8 cellular contexts compared by ENCODE assay signal in the genomic region with DNA sequence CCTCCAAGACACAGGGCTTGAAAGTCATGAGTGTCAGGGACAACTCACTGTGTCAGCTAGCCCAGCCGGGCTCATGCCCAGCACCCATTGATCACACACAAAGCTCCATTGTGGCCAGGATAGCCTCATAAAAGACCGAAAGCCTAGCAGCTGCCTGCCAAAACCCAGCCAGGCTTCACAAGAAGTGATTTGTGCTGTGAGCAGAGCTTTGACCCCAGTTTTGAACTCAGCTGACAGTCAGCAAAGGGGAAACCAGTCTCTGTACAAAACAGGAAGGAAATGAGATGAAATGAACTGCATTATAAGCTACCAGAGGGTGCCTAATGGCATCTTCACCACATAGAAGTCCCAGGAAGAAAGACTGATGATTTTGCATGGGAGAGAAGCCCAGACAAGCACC. TPM values are rescaled to one million over a fixed set of nuclear protein-coding genes. Genes with fewer than 3 reads are reported as not detected.
DNase-seq lines count a peak whose midpoint lies in the region; ATAC-seq and TF ChIP-seq lines count a peak whose summit lies in the region.

No MANE protein-coding gene starts in this region.

- peaks cover 22% of the 10 kb centered on the region for H3K4me1 ChIP-seq in CD8-positive, alpha-beta T cell (ENCODE audit: insufficient read depth, low read length)

- H3K27me3 Mint-ChIP-seq in CD8-positive, alpha-beta T cell (ENCODE audit: low read depth) = peaks cover 24% of the 10 kb centered on the region
- H3K27me3 Mint-ChIP-seq in activated CD4-positive, alpha-beta memory T cell treated with anti-CD3 and anti-CD28 coated beads, Interleukin-2, amount 10 ng/mL, durations not matched to agents 7 days and 5 days = peaks cover 29% of the 10 kb centered on the region
- H3K27me3 Mint-ChIP-seq in memory B cell = no peaks in the 10 kb centered on the region

- no peaks in the 10 kb centered on the region for H3K36me3 ChIP-seq in CD8-positive, alpha-beta T cell (ENCODE audit: insufficient read depth, low read length)

- CTCF ChIA-PET in CD8-positive, alpha-beta T cell (lab: Charles Lee) = no interaction called here
- CTCF ChIA-PET in activated CD4-positive, alpha-beta memory T cell treated with anti-CD3 and anti-CD28 coated beads, Interleukin-2, amount 10 ng/mL, durations not matched to agents 7 days and 5 days (lab: Charles Lee) = no interaction called here

- no peaks in the 10 kb centered on the region for H3K9me3 ChIP-seq in CD8-positive, alpha-beta T cell (ENCODE audit: low read length)

- DNase-seq in CD8-positive, alpha-beta T cell = no peak
- peak; percentile 19 for DNase-seq in activated CD4-positive, alpha-beta memory T cell treated with anti-CD3 and anti-CD28 coated beads, Interleukin-2, amount 10 ng/mL, durations not matched to agents 7 days and 5 days
- DNase-seq in memory B cell (ENCODE audit: low spot score in 2 of 2) (peak; percentile 52 to 66), activated gamma-delta T cell (lab: John Stamatoyannopoulos, UW) (no peak), NCI-H1048 (lab: John Stamatoyannopoulos, UW) (no peak), AG08396 (ENCODE audit: low spot score) (no peak)

- H3K27ac Mint-ChIP-seq in CD8-positive, alpha-beta T cell = peak overlapping the region; percentile 74
- peak overlapping the region; percentile 10 for H3K27ac Mint-ChIP-seq in activated CD4-positive, alpha-beta memory T cell treated with anti-CD3 and anti-CD28 coated beads, Interleukin-2, amount 10 ng/mL, durations not matched to agents 7 days and 5 days
- H3K27ac Mint-ChIP-seq in memory B cell = peak overlapping the region; percentile 87

- peak overlapping the region; percentile 3 for H3K4me3 Mint-ChIP-seq in CD8-positive, alpha-beta T cell
- H3K4me3 Mint-ChIP-seq in activated CD4-positive, alpha-beta memory T cell treated with anti-CD3 and anti-CD28 coated beads, Interleukin-2, amount 10 ng/mL, durations not matched to agents 7 days and 5 days = no peak overlapping the region
- H3K4me3 Mint-ChIP-seq in memory B cell = peak overlapping the region; percentile 72

- ATAC-seq in CD8-positive, alpha-beta T cell = peak; percentile 55
- ATAC-seq in GM19452 (IDR thresholded peaks at IDR 0.05; ENCODE audit: unreplicated experiment) (peak; percentile 50), HG03520 (IDR thresholded peaks at IDR 0.05; ENCODE audit: unreplicated experiment) (peak; percentile 49), memory B cell (ENCODE audit: low read depth) (peak; percentile 79)

- POLR2A ChIA-PET in CD8-positive, alpha-beta T cell (lab: Charles Lee) = interaction anchor here (1.5 kb wide), 1 partner anchor 17 kb away, joined by 3 read pairs; no protein-coding TSS in a partner anchor
- POLR2A ChIA-PET in activated CD4-positive, alpha-beta memory T cell treated with anti-CD3 and anti-CD28 coated beads, Interleukin-2, amount 10 ng/mL, durations not matched to agents 7 days and 5 days (lab: Charles Lee) = no interaction called here

- intact Hi-C loops in CD8-positive, alpha-beta T cell (cut with DNase I, micrococcal nuclease) = no loop called here

- H3K9me3 Mint-ChIP-seq in CD8-positive, alpha-beta T cell = no peaks in the 10 kb centered on the region
- H3K9me3 Mint-ChIP-seq in activated CD4-positive, alpha-beta memory T cell treated with anti-CD3 and anti-CD28 coated beads, Interleukin-2, amount 10 ng/mL, durations not matched to agents 7 days and 5 days = no peaks in the 10 kb centered on the region
- no peaks in the 10 kb centered on the region for H3K9me3 Mint-ChIP-seq in memory B cell

- H3K27me3 ChIP-seq in CD8-positive, alpha-beta T cell (ENCODE audit: insufficient read depth, low read length) = no peaks in the 10 kb centered on the region

- H3K36me3 Mint-ChIP-seq in CD8-positive, alpha-beta T cell = peaks cover 2% of the 10 kb centered on the region
- no peaks in the 10 kb centered on the region for H3K36me3 Mint-ChIP-seq in activated CD4-positive, alpha-beta memory T cell treated with anti-CD3 and anti-CD28 coated beads, Interleukin-2, amount 10 ng/mL, durations not matched to agents 7 days and 5 days (ENCODE audit: low read depth)
- peaks cover 7% of the 10 kb centered on the region for H3K36me3 Mint-ChIP-seq in memory B cell

- no peak overlapping the region for H3K4me3 ChIP-seq in CD8-positive, alpha-beta T cell (ENCODE audit: low read depth, low read length)

- H3K27ac ChIP-seq in CD8-positive, alpha-beta T cell (ENCODE audit: low read depth, low read length) = no peak overlapping the region

- TF ChIP-seq CTCF in CD8-positive, alpha-beta T cell (IDR thresholded peaks at IDR 0.05) = no peak

- H3K4me1 Mint-ChIP-seq in CD8-positive, alpha-beta T cell (ENCODE audit: low read depth) = peaks cover 26% of the 10 kb centered on the region
- peaks cover 32% of the 10 kb centered on the region for H3K4me1 Mint-ChIP-seq in activated CD4-positive, alpha-beta memory T cell treated with anti-CD3 and anti-CD28 coated beads, Interleukin-2, amount 10 ng/mL, durations not matched to agents 7 days and 5 days
- H3K4me1 Mint-ChIP-seq in memory B cell = peaks cover 38% of the 10 kb centered on the region

RNA-seq across cellular contexts. Expression of a gene that starts 2.9 kb away (rescaled TPM):
- total RNA-seq in CD8-positive, alpha-beta T cell = 1 to 10 TPM; 1.6 to 2.0 TPM
- not detected for total RNA-seq in activated CD4-positive, alpha-beta memory T cell treated with anti-CD3 and anti-CD28 coated beads, Interleukin-2, amount 10 ng/mL, durations not matched to agents 7 days and 5 days

Comparison
In these comparisons a context has a peak if more than half of its experiments do, and no peak if none do; other contexts are left out.
1. DNase-seq: peak in activated CD4-positive, alpha-beta memory T cell treated with anti-CD3 and anti-CD28 coated beads, Interleukin-2, amount 10 ng/mL, durations not matched to agents 7 days and 5 days (single experiment) and memory B cell (2 of 2); none in CD8-positive, alpha-beta T cell (0 of 7), activated gamma-delta T cell (single experiment), NCI-H1048 (single experiment) and AG08396 (single experiment).
2. H3K27ac Mint-ChIP-seq: peak in every context shown above with its lines; median percentile 87 in memory B cell; 74 in CD8-positive, alpha-beta T cell; 10 in activated CD4-positive, alpha-beta memory T cell treated with anti-CD3 and anti-CD28 coated beads, Interleukin-2, amount 10 ng/mL, durations not matched to agents 7 days and 5 days.
3. Peak in every context shown above with its lines, with median percentiles within 50 percentile points of each other: ATAC-seq.